8 cellular contexts compared by ENCODE assay signal in genomic region chr15:47184405-47185221, GRCh38.
DNase-seq lines count a peak whose midpoint lies in the region; ATAC-seq and TF ChIP-seq lines count a peak whose summit lies in the region.

No MANE protein-coding gene starts in this region.

- peak overlapping the region; percentile 66 for H3K4me3 Mint-ChIP-seq in activated naive CD4-positive, alpha-beta T cell treated with anti-CD3 and anti-CD28 coated beads, Interleukin-2, amount 50 U/mL, for 24 hours
- H3K4me3 Mint-ChIP-seq in progenitor cell of endocrine pancreas (ENCODE audit: low read depth), result peak overlapping the region; percentile 89

- peaks cover 0 to 79% (median 56%) of the 10 kb centered on the region in 7 donors for H3K27me3 ChIP-seq in heart right ventricle

- no peak overlapping the region for H3K27ac Mint-ChIP-seq in activated naive CD4-positive, alpha-beta T cell treated with anti-CD3 and anti-CD28 coated beads, Interleukin-2, amount 50 U/mL, for 24 hours
- H3K27ac Mint-ChIP-seq in progenitor cell of endocrine pancreas, result peak overlapping the region; percentile 89

- peaks cover 3% of the 10 kb centered on the region for H3K36me3 Mint-ChIP-seq in activated naive CD4-positive, alpha-beta T cell treated with anti-CD3 and anti-CD28 coated beads, Interleukin-2, amount 50 U/mL, for 24 hours
- no peaks in the 10 kb centered on the region for H3K36me3 Mint-ChIP-seq in progenitor cell of endocrine pancreas (ENCODE audit: insufficient read depth)

- peaks cover 9% of the 10 kb centered on the region for H3K4me1 Mint-ChIP-seq in activated naive CD4-positive, alpha-beta T cell treated with anti-CD3 and anti-CD28 coated beads, Interleukin-2, amount 50 U/mL, for 24 hours
- peaks cover 15% of the 10 kb centered on the region for H3K4me1 Mint-ChIP-seq in progenitor cell of endocrine pancreas (ENCODE audit: low read depth)

- DNase-seq in activated naive CD4-positive, alpha-beta T cell treated with anti-CD3 and anti-CD28 coated beads, Interleukin-2, amount 50 U/mL, for 16 hours, result no peak
- peak in 1 of 2 donors; percentile 5 for DNase-seq in heart right ventricle
- DNase-seq in progenitor cell of endocrine pancreas (ENCODE audit: low spot score, unreplicated experiment), result peak; percentile 14
- no peak for DNase-seq in SHP77 treated with DMSO at 0.1 percent for 48 hours (lab: John Stamatoyannopoulos, UW)
- DNase-seq in pons (ENCODE audit: low spot score), result no peak
- no peak for DNase-seq in OCI-M1 (lab: John Stamatoyannopoulos, UW)

- peak overlapping the region; percentile 27 to 60 (median 53) for H3K4me3 ChIP-seq in heart right ventricle

- no peak overlapping the region for H3K27ac ChIP-seq in heart right ventricle

- intact Hi-C loops in heart right ventricle (cut with DNase I), result no loop called here

- peaks cover 0 to 21% (median 15%) of the 10 kb centered on the region in 9 donors for H3K4me1 ChIP-seq in heart right ventricle

- 0 to 1% methylated on average over 72 of the region's 72 CpGs for WGBS in heart right ventricle, 2 donors

- ATAC-seq in SK-N-SH treated with all-trans-retinoic acid at 6 μM for 48 hours, result peak; percentile 78
- ATAC-seq in heart right ventricle, result peak in 7 of 8 donors; percentile 38 to 73 (median 42)

- peaks cover 4% of the 10 kb centered on the region for H3K9me3 Mint-ChIP-seq in activated naive CD4-positive, alpha-beta T cell treated with anti-CD3 and anti-CD28 coated beads, Interleukin-2, amount 50 U/mL, for 24 hours
- H3K9me3 Mint-ChIP-seq in progenitor cell of endocrine pancreas (ENCODE audit: low read depth), result no peaks in the 10 kb centered on the region

- no peaks in the 10 kb centered on the region for H3K36me3 ChIP-seq in heart right ventricle

- peaks cover 40% of the 10 kb centered on the region for H3K27me3 Mint-ChIP-seq in activated naive CD4-positive, alpha-beta T cell treated with anti-CD3 and anti-CD28 coated beads, Interleukin-2, amount 50 U/mL, for 24 hours
- peaks cover 54% of the 10 kb centered on the region for H3K27me3 Mint-ChIP-seq in progenitor cell of endocrine pancreas

- H3K9me3 ChIP-seq in heart right ventricle, result no peaks in the 10 kb centered on the region

- TF ChIP-seq CTCF in heart right ventricle (IDR thresholded peaks at IDR 0.05) (no peak), progenitor cell of endocrine pancreas (IDR thresholded peaks at IDR 0.05; ENCODE audit: unreplicated experiment) (no peak)

TF ChIP-seq in SK-N-SH treated with all-trans-retinoic acid at 6 μM for 48 hours, 23 proteins besides CTCF, POLR2A, EP300 and RAD21:
- TF ChIP-seq TCF4 (CRISPR knock-in tag; IDR thresholded peaks at IDR 0.05; ENCODE audit: borderline replicate concordance), result no peak
- no peak for TF ChIP-seq ZNF8 (CRISPR knock-in tag; IDR thresholded peaks at IDR 0.05)
- no peak for TF ChIP-seq ESRRG (CRISPR knock-in tag; IDR thresholded peaks at IDR 0.05)
- TF ChIP-seq TSHZ2 (CRISPR knock-in tag; IDR thresholded peaks at IDR 0.05), result no peak
- TF ChIP-seq RARB (CRISPR knock-in tag; IDR thresholded peaks at IDR 0.05), result no peak
- no peak for TF ChIP-seq ZFP3 (CRISPR knock-in tag; IDR thresholded peaks at IDR 0.05)
- TF ChIP-seq, protein P1, sequence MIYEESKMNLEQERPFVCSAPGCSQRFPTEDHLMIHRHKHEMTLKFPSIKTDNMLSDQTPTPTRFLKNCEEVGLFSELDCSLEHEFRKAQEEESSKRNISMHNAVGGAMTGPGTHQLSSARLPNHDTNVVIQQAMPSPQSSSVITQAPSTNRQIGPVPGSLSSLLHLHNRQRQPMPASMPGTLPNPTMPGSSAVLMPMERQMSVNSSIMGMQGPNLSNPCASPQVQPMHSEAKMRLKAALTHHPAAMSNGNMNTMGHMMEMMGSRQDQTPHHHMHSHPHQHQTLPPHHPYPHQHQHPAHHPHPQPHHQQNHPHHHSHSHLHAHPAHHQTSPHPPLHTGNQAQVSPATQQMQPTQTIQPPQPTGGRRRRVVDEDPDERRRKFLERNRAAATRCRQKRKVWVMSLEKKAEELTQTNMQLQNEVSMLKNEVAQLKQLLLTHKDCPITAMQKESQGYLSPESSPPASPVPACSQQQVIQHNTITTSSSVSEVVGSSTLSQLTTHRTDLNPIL (CRISPR knock-in tag; IDR thresholded peaks at IDR 0.05; ENCODE audit: low read depth), result no peak
- TF ChIP-seq ZC3H10 (CRISPR knock-in tag; IDR thresholded peaks at IDR 0.05), result no peak
- TF ChIP-seq BACH2 (CRISPR knock-in tag; IDR thresholded peaks at IDR 0.05; ENCODE audit: borderline replicate concordance), result no peak
- TF ChIP-seq ZNF70 (CRISPR knock-in tag; IDR thresholded peaks at IDR 0.05), result no peak
- no peak for TF ChIP-seq ZNF565 (CRISPR knock-in tag; conservative IDR thresholded peaks at IDR 0.05; ENCODE audit: low read depth)
- TF ChIP-seq SNAI2 (CRISPR knock-in tag; IDR thresholded peaks at IDR 0.05), result no peak
- TF ChIP-seq POU6F1 (CRISPR knock-in tag; IDR thresholded peaks at IDR 0.05; ENCODE audit: borderline replicate concordance, low read depth), result no peak
